ENCODE assay signal across 8 cellular contexts in the genomic region with DNA sequence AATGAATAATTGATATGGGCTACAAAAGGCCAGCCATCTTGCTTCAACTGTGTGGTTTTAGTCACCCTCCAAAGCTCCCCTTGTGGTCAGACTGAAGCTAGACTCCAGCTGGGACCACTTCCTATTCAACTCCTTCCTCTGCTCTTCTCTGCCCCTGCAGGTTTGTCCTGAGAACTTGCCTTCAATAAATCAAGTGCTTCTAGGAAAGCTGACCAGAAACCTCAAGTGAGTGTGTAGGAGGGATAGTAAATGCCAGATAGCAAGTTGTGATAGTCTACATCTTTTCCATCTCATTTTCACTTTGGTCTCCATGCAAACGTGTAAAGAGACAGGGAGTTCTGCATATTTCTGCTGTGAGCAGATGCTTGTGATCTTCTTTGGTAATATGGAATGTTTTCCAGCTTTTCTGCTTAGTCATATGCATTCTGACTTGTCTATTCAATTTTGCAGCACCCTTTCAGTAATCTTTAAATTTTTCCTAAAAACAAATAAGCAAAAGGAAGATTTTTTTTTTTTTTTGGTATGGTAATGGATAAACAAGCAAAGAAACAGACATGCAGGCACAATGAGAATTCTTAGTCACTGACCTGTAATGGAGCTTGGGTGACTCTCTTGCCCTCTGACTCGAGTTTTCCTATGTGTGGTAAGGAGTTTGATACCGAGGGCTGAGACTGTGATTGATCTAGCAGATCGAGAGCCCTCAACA.
DNase-seq lines count a peak whose midpoint lies in the region; ATAC-seq and TF ChIP-seq lines count a peak whose summit lies in the region.

No MANE protein-coding gene starts in this region.

- no peak for ATAC-seq in GM21360 (IDR thresholded peaks at IDR 0.05; ENCODE audit: unreplicated experiment)
- no peak for ATAC-seq in HG03439 (IDR thresholded peaks at IDR 0.05; ENCODE audit: unreplicated experiment)
- no peak for ATAC-seq in gastroesophageal sphincter

- in situ Hi-C loops in SK-MEL-5 (cut with HindIII; ENCODE audit: low pct_unique_long_range_greater_than_20kb, low sequenced_read_pairs), result no loop called here

- TF ChIP-seq POLR2A in gastroesophageal sphincter (IDR thresholded peaks at IDR 0.05), result no peak

- H4K20me1 ChIP-seq in hepatocyte (ENCODE audit: insufficient read depth, poor library complexity, severe bottlenecking), result no peaks in the 10 kb centered on the region

- DNase-seq in AG09319 (ENCODE audit: extremely low read depth, low read depth), result peak; percentile 8
- DNase-seq in HPDE6-E6E7 (ENCODE audit: extremely low spot score), result peak; percentile 21
- peak; percentile 81 for DNase-seq in SK-MEL-5 (ENCODE audit: low read depth, low spot score)
- DNase-seq in hepatocyte (ENCODE audit: low spot score), result peak; percentile 66
- no peak for DNase-seq in activated naive CD4-positive, alpha-beta T cell (lab: John Stamatoyannopoulos, UW)

- WGBS in hepatocyte (ENCODE audit: low lambda C conversion rate, missing lambda C conversion rate), result 64% methylated on average over 4 of the region's 4 CpGs
- 38 to 57% methylated on average over 4 of the region's 4 CpGs for WGBS in gastroesophageal sphincter (ENCODE audit: low coverage in 1 of 2), 2 donors

- TF ChIP-seq CTCF in AG09319 (IDR thresholded peaks at IDR 0.05; ENCODE audit: low read depth, low read length) (peak; percentile 43), hepatocyte (IDR thresholded peaks at IDR 0.05; ENCODE audit: poor library complexity) (peak; percentile 45), gastroesophageal sphincter (IDR thresholded peaks at IDR 0.05) (peak in 1 of 4 experiments; percentile 15)

- H3K79me2 ChIP-seq in hepatocyte, result no peaks in the 10 kb centered on the region

- H2AFZ ChIP-seq in hepatocyte, result no peak overlapping the region

- H3K36me3 ChIP-seq in hepatocyte (replicated peaks; ENCODE audit: insufficient read depth, low read depth) (no peaks in the 10 kb centered on the region), gastroesophageal sphincter (no peaks in the 10 kb centered on the region)

- H3K4me2 ChIP-seq in hepatocyte, result no peak overlapping the region

- H3K4me3 ChIP-seq in hepatocyte (no peak overlapping the region), gastroesophageal sphincter (no peak overlapping the region)

- H3K4me1 ChIP-seq in hepatocyte (ENCODE audit: insufficient read depth) (no peaks in the 10 kb centered on the region), gastroesophageal sphincter (no peaks in the 10 kb centered on the region)

- no peaks in the 10 kb centered on the region for H3K27me3 ChIP-seq in hepatocyte
- H3K27me3 ChIP-seq in gastroesophageal sphincter, result no peaks in the 10 kb centered on the region

- no peaks in the 10 kb centered on the region for H3K9me2 ChIP-seq in hepatocyte (replicated peaks; ENCODE audit: insufficient read depth)

- TF ChIP-seq EP300 in gastroesophageal sphincter (IDR thresholded peaks at IDR 0.05), result no peak

- H3K9me3 ChIP-seq in hepatocyte (ENCODE audit: low read depth) (no peaks in the 10 kb centered on the region), gastroesophageal sphincter (no peaks in the 10 kb centered on the region)

- H3K27ac ChIP-seq in hepatocyte (no peak overlapping the region), gastroesophageal sphincter (no peak overlapping the region)

Comparison
In these comparisons a context has a peak if more than half of its experiments do, and no peak if none do; other contexts are left out.
1. DNase-seq: peak in AG09319 (single experiment), HPDE6-E6E7 (single experiment), SK-MEL-5 (single experiment) and hepatocyte (single experiment); none in activated naive CD4-positive, alpha-beta T cell (0 of 4).